1 cellular context compared by ENCODE assay signal in genomic region chr2:152440460-152440859, GRCh38.
TF ChIP-seq lines count a peak whose summit lies in the region.

No MANE protein-coding gene starts in this region.

TF ChIP-seq in GM23338, 12 proteins besides CTCF, POLR2A, EP300 and RAD21 (continued from another document):
- TF ChIP-seq EZH2phosphoT487 (IDR thresholded peaks at IDR 0.05; ENCODE audit: unreplicated experiment), result no peak
- no peak for TF ChIP-seq ETS1 (IDR thresholded peaks at IDR 0.05)
- TF ChIP-seq REST (IDR thresholded peaks at IDR 0.05; ENCODE audit: unreplicated experiment), result no peak
